In genomic region chr7:101099969-101100781, GRCh38 we compare ENCODE assay signal across 1 cellular context.
TF ChIP-seq lines count a peak whose summit lies in the region.

No MANE protein-coding gene starts in this region.

TF ChIP-seq in A549, 52 proteins besides CTCF, POLR2A, EP300 and RAD21 (continued from another document):
- TF ChIP-seq, protein P1, sequence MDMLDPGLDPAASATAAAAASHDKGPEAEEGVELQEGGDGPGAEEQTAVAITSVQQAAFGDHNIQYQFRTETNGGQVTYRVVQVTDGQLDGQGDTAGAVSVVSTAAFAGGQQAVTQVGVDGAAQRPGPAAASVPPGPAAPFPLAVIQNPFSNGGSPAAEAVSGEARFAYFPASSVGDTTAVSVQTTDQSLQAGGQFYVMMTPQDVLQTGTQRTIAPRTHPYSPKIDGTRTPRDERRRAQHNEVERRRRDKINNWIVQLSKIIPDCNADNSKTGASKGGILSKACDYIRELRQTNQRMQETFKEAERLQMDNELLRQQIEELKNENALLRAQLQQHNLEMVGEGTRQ (IDR thresholded peaks at IDR 0.05): peak; percentile 45; the same call in 1 of the 2 replicates
- TF ChIP-seq TP53 (CRISPR knock-in tag; IDR thresholded peaks at IDR 0.05): 0 out of 2 replicates have a peak, but pooled peaks have one; percentile 3
- peak; percentile 84 for TF ChIP-seq HOXB13 (CRISPR knock-in tag; IDR thresholded peaks at IDR 0.05; ENCODE audit: low read depth)
- TF ChIP-seq FOSL2 (IDR thresholded peaks at IDR 0.05): peak; percentile 98
- peak; percentile 100 for TF ChIP-seq FOSL2 (CRISPR knock-in tag; IDR thresholded peaks at IDR 0.05)
- TF ChIP-seq CHD4 (IDR thresholded peaks at IDR 0.05; ENCODE audit: borderline replicate concordance): no peak
- no peak for TF ChIP-seq BHLHE40 (IDR thresholded peaks at IDR 0.05; ENCODE audit: low read depth, low read length)
- TF ChIP-seq, protein P2, sequence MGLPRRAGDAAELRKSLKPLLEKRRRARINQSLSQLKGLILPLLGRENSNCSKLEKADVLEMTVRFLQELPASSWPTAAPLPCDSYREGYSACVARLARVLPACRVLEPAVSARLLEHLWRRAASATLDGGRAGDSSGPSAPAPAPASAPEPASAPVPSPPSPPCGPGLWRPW (IDR thresholded peaks at IDR 0.05): no peak
- TF ChIP-seq EHMT2 (IDR thresholded peaks at IDR 0.05; ENCODE audit: low read depth): no peak
- TF ChIP-seq MAFK (IDR thresholded peaks at IDR 0.05; ENCODE audit: partially characterized antibody): peak; percentile 100
- TF ChIP-seq ATOH8 (CRISPR knock-in tag; IDR thresholded peaks at IDR 0.05; ENCODE audit: low read depth): peak; percentile 93
- TF ChIP-seq, protein P3, sequence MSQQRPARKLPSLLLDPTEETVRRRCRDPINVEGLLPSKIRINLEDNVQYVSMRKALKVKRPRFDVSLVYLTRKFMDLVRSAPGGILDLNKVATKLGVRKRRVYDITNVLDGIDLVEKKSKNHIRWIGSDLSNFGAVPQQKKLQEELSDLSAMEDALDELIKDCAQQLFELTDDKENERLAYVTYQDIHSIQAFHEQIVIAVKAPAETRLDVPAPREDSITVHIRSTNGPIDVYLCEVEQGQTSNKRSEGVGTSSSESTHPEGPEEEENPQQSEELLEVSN (IDR thresholded peaks at IDR 0.05; ENCODE audit: borderline replicate concordance, low read depth): peak; percentile 59
- no peak for TF ChIP-seq HDAC2 (IDR thresholded peaks at IDR 0.05)
- no peak for TF ChIP-seq CBX8 (IDR thresholded peaks at IDR 0.05)
- TF ChIP-seq KDM5A (IDR thresholded peaks at IDR 0.05): no peak
- TF ChIP-seq MAZ (IDR thresholded peaks at IDR 0.05; ENCODE audit: borderline replicate concordance, low read depth, low read length): no peak
- peak in 1 of 2 experiments; percentile 82; a peak in 2 of 4 replicates for TF ChIP-seq CEBPB (IDR thresholded peaks at IDR 0.05)
- 0 out of 2 replicates have a peak, but pooled peaks have one; percentile 83 for TF ChIP-seq HOXA7 (CRISPR knock-in tag; IDR thresholded peaks at IDR 0.05)
- 0 out of 2 replicates have a peak, but pooled peaks have one; percentile 61 for TF ChIP-seq RARB (CRISPR knock-in tag; IDR thresholded peaks at IDR 0.05)
- TF ChIP-seq, protein P4, sequence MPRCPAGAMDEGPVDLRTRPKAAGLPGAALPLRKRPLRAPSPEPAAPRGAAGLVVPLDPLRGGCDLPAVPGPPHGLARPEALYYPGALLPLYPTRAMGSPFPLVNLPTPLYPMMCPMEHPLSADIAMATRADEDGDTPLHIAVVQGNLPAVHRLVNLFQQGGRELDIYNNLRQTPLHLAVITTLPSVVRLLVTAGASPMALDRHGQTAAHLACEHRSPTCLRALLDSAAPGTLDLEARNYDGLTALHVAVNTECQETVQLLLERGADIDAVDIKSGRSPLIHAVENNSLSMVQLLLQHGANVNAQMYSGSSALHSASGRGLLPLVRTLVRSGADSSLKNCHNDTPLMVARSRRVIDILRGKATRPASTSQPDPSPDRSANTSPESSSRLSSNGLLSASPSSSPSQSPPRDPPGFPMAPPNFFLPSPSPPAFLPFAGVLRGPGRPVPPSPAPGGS (IDR thresholded peaks at IDR 0.05): peak; percentile 68; the same call in 1 of the 3 replicates
- peak; percentile 83 for TF ChIP-seq PBX3 (IDR thresholded peaks at IDR 0.05)
- peak; percentile 78; the same call in 1 of the 2 replicates for TF ChIP-seq FOSB (CRISPR knock-in tag; IDR thresholded peaks at IDR 0.05)
- no peak for TF ChIP-seq RNF2 (IDR thresholded peaks at IDR 0.05; ENCODE audit: borderline replicate concordance, low read depth)
- TF ChIP-seq ESRRA (IDR thresholded peaks at IDR 0.05; ENCODE audit: borderline replicate concordance, low read length): no peak
- no peak for TF ChIP-seq CBX2 (IDR thresholded peaks at IDR 0.05; ENCODE audit: borderline replicate concordance, low read depth)
- no peak for TF ChIP-seq ZSCAN20 (CRISPR knock-in tag; IDR thresholded peaks at IDR 0.05)
- peak; percentile 42 to 97; a peak in 4 of 5 replicates for TF ChIP-seq JUN (IDR thresholded peaks at IDR 0.05)
- TF ChIP-seq EHF (CRISPR knock-in tag; IDR thresholded peaks at IDR 0.05): peak; percentile 82; the same call in 1 of the 2 replicates
- no peak for TF ChIP-seq HMGXB4 (CRISPR knock-in tag; IDR thresholded peaks at IDR 0.05; ENCODE audit: borderline replicate concordance)
- no peak for TF ChIP-seq RCOR1 (IDR thresholded peaks at IDR 0.05; ENCODE audit: low read depth, low read length)
- peak; percentile 75 for TF ChIP-seq HEYL (CRISPR knock-in tag; IDR thresholded peaks at IDR 0.05)
- peak; percentile 99 for TF ChIP-seq NFE2L2 (conservative IDR thresholded peaks at IDR 0.05; ENCODE audit: low read length)
- TF ChIP-seq KDM1A (IDR thresholded peaks at IDR 0.05; ENCODE audit: low read depth): no peak
- peak; percentile 96 for TF ChIP-seq GATA3 (IDR thresholded peaks at IDR 0.05; ENCODE audit: borderline replicate concordance)
- no peak for TF ChIP-seq NR3C1 (IDR thresholded peaks at IDR 0.05)
- TF ChIP-seq PHF8 (IDR thresholded peaks at IDR 0.05; ENCODE audit: borderline replicate concordance, low read depth): no peak
- peak; percentile 95 for TF ChIP-seq ZFP36 (IDR thresholded peaks at IDR 0.05; ENCODE audit: borderline replicate concordance, partially characterized antibody)
